ENCODE assay signal across 24 cellular contexts in the genomic region with DNA sequence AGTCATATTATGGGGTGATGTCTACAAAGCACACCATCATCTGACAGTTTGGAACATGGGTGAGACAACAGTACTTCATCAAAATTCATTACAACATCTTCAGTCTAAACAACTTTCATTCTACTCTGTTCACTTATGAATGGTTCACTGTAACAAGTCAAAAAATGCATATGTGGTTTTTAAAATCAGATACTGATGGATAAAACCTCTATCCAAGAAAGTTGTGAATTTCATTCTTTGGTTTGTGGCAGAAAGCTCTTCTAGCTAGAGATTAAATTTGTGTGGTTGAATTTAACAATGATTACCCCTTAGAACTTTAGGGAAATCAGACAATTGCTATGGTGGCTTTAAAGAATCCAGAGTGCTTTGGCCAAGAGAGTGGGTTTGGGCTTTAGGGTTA.
DNase-seq lines count a peak whose midpoint lies in the region; ATAC-seq lines count a peak whose summit lies in the region.
"Had no signal": no experiment of that assay in that cellular context is flagged by ENCODE, and none has a peak within 500 bp of the region (broad histone marks: within the 10 kb centered on the region; RNA-seq: fewer than 3 reads in every experiment).

No MANE protein-coding gene starts in this region.

- no peaks in the 10 kb centered on the region for H3K36me3 ChIP-seq in trophoblast cell (ENCODE audit: control insufficient read depth in 1 of 2, insufficient read depth in 2 of 2, low read length in 2 of 2)
- H3K36me3 ChIP-seq: BLaER1 treated with 17β-estradiol and CSF1 and Interleukin-3, amounts not matched to agents 10 nM and 100 nM had no signal

- no peak overlapping the region for H2AK5ac ChIP-seq in trophoblast cell (ENCODE audit: low read length)

- H2AFZ ChIP-seq in trophoblast cell (ENCODE audit: insufficient read depth, low read length, poor library complexity), result no peak overlapping the region

- no peak overlapping the region for H3K9ac ChIP-seq in trophoblast cell (ENCODE audit: low read length)
- H3K9ac ChIP-seq: BLaER1 treated with 17β-estradiol and CSF1 and Interleukin-3, amounts not matched to agents 10 nM and 100 nM had no signal

- H4K91ac ChIP-seq in trophoblast cell (ENCODE audit: low read depth, low read length), result no peak overlapping the region

- DNase-seq in COLO829 (ENCODE audit: low spot score), result peak; percentile 20
- DNase-seq in RPMI7951 (ENCODE audit: low read depth), result peak; percentile 12
- DNase-seq in amniotic epithelial cell (ENCODE audit: low read depth), result peak; percentile 13
- DNase-seq in epidermal melanocyte (ENCODE audit: insufficient read length, low spot score), result peak; percentile 24
- DNase-seq in NCI-H2081 treated with DMSO at 0.1 percent for 48 hours (lab: John Stamatoyannopoulos, UW), result no peak
- no peak for DNase-seq in trophoblast cell
- DNase-seq: AML-193; CD4-positive, alpha-beta T cell; CD8-positive, alpha-beta T cell; COR-L47; DMS 273 treated with DMSO at 0.1 percent for 48 hours; DMS153; DMS53; DMS79; DND-41; EL; GDM1 had no signal

- ATAC-seq in GM21619 (IDR thresholded peaks at IDR 0.05; ENCODE audit: unreplicated experiment), result no peak
- ATAC-seq in HG02759 (IDR thresholded peaks at IDR 0.05; ENCODE audit: unreplicated experiment), result no peak
- ATAC-seq: A549; CD8-positive, alpha-beta T cell; GM12878 had no signal

- H3K4ac ChIP-seq in trophoblast cell (ENCODE audit: low read depth, low read length), result no peak overlapping the region

- no peak overlapping the region for H4K8ac ChIP-seq in trophoblast cell (ENCODE audit: low read depth, low read length)

- H2BK5ac ChIP-seq in trophoblast cell (ENCODE audit: low read depth, low read length, poor library complexity), result no peak overlapping the region

- H3K4me2 ChIP-seq in trophoblast cell (ENCODE audit: low read length), result no peak overlapping the region
- H3K4me2 ChIP-seq: A549; BLaER1 treated with 17β-estradiol and CSF1 and Interleukin-3, amounts not matched to agents 10 nM and 100 nM had no signal

- H3K9me3 ChIP-seq in trophoblast cell (ENCODE audit: insufficient read depth, low read depth, low read length), result no peaks in the 10 kb centered on the region
- H3K9me3 ChIP-seq: A549; BLaER1 treated with 17β-estradiol and CSF1 and Interleukin-3, amounts not matched to agents 10 nM and 100 nM had no signal

- no peak overlapping the region for H3K18ac ChIP-seq in trophoblast cell (ENCODE audit: low read length)

- H3K27me3 ChIP-seq in trophoblast cell (ENCODE audit: insufficient read depth, low read length), result no peaks in the 10 kb centered on the region
- H3K27me3 ChIP-seq: BLaER1 treated with 17β-estradiol and CSF1 and Interleukin-3, amounts not matched to agents 10 nM and 100 nM had no signal

- H3K4me1 ChIP-seq in trophoblast cell (ENCODE audit: control insufficient read depth in 1 of 2, insufficient read depth in 2 of 2, low read length in 2 of 2), result no peaks in the 10 kb centered on the region
- H3K4me1 ChIP-seq: A549 had no signal

- H2BK120ac ChIP-seq in trophoblast cell (ENCODE audit: insufficient read depth, low read length, poor library complexity), result no peak overlapping the region

- no peak overlapping the region for H3K23ac ChIP-seq in trophoblast cell (ENCODE audit: low read length)

- no peaks in the 10 kb centered on the region for H3K79me1 ChIP-seq in trophoblast cell (ENCODE audit: low read length)

- no peak overlapping the region for H3K14ac ChIP-seq in trophoblast cell (ENCODE audit: low read length)

- no peak overlapping the region for H3K4me3 ChIP-seq in trophoblast cell (ENCODE audit: low read depth, low read length)
- H3K4me3 ChIP-seq: A549; BLaER1 treated with 17β-estradiol and CSF1 and Interleukin-3, amounts not matched to agents 10 nM and 100 nM; GM12878 had no signal

- no peak overlapping the region for H4K12ac ChIP-seq in trophoblast cell (ENCODE audit: low read depth, low read length)

- no peak overlapping the region for H3K27ac ChIP-seq in trophoblast cell (ENCODE audit: low read depth, low read length)
- H3K27ac ChIP-seq: 22Rv1; A549; BLaER1 treated with 17β-estradiol and CSF1 and Interleukin-3, amounts not matched to agents 10 nM and 100 nM; C4-2B had no signal

- no peaks in the 10 kb centered on the region for H3K79me2 ChIP-seq in trophoblast cell (ENCODE audit: control insufficient read depth, insufficient read depth, low read length, poor library complexity)

- H2BK12ac ChIP-seq in trophoblast cell (ENCODE audit: low read length), result no peak overlapping the region

Comparison
In these comparisons a context has a peak if more than half of its experiments do, and no peak if none do; other contexts are left out.
1. DNase-seq: peak in COLO829 (single experiment), RPMI7951 (single experiment), amniotic epithelial cell (single experiment) and epidermal melanocyte (single experiment); none in NCI-H2081 treated with DMSO at 0.1 percent for 48 hours (single experiment) and trophoblast cell (0 of 2).